ENCODE assay signal across 8 cellular contexts in the genomic region with DNA sequence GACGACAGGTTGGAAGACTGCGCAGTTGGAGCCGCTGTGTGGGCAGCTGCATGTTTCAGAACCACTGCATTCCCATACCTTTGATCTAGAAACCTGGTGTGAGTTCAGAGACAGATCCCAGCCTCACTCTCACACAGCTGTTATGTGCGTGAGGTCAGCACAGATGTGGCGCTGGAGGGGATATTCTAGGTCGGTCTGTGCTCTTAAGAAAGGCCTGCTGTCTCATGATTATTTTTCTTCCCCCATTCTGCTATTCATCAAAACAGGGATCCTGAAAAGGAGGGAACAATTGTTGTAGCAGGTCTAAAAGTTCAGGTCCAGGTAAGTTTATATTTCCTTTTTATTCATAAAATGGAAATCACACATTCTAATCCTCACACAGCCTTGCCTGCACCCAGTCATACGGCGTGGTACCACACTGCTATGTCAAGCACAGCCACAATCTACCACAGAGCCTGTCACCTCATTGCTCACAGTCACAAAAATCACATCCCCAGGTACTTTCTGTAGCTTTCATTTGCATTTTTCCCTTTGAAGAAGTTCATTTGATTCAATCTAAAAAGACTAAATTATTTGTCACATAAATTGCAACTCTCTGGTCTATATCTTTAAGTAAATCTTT. TPM values are rescaled to one million over a fixed set of nuclear protein-coding genes. Genes with fewer than 3 reads are reported as not detected.
DNase-seq lines count a peak whose midpoint lies in the region; ATAC-seq and TF ChIP-seq lines count a peak whose summit lies in the region.

No MANE protein-coding gene starts in this region.

- H3K36me3 ChIP-seq in esophagus squamous epithelium: peaks cover 0 to 12% (median 0%) of the 10 kb centered on the region in 3 donors

- peaks cover 0 to 8% (median 6%) of the 10 kb centered on the region in 3 donors for H3K9me3 ChIP-seq in esophagus squamous epithelium

- intact Hi-C loops in esophagus squamous epithelium (cut with DNase I): no loop called here

- TF ChIP-seq POLR2A in esophagus squamous epithelium (IDR thresholded peaks at IDR 0.05): no peak

- ATAC-seq in SK-N-SH treated with all-trans-retinoic acid at 6 μM for 48 hours: peak; percentile 5; the same call in 2 of the 3 replicates
- ATAC-seq in HG02588 (IDR thresholded peaks at IDR 0.05; ENCODE audit: unreplicated experiment): no peak
- ATAC-seq in HG03039 (IDR thresholded peaks at IDR 0.05; ENCODE audit: unreplicated experiment): no peak

- WGBS in esophagus squamous epithelium, 2 donors: 75 to 79% methylated on average over 7 to 8 of the region's 8 CpGs

- peaks cover 5 to 22% (median 7%) of the 10 kb centered on the region in 3 donors for H3K4me1 ChIP-seq in esophagus squamous epithelium

- TF ChIP-seq CTCF in GM20000 (IDR thresholded peaks at IDR 0.05; ENCODE audit: extremely low read depth, missing control alignments) (no peak), esophagus squamous epithelium (IDR thresholded peaks at IDR 0.05) (no peak), retinal pigment epithelial cell (conservative IDR thresholded peaks at IDR 0.05; ENCODE audit: low read depth, low read length) (no peak)

- peak overlapping the region; percentile 79 to 92 (median 92) for H3K27ac ChIP-seq in esophagus squamous epithelium

- H3K4me3 ChIP-seq in esophagus squamous epithelium: peak overlapping the region; percentile 54 to 87 (median 75)
- peak overlapping the region; percentile 96 for H3K4me3 ChIP-seq in retinal pigment epithelial cell (ENCODE audit: low read length)

- DNase-seq in GM20000 (ENCODE audit: low spot score) (peak; percentile 11), esophagus squamous epithelium (lab: John Stamatoyannopoulos, UW) (no peak), retinal pigment epithelial cell (ENCODE audit: low read depth) (no peak), NCI-H146 treated with DMSO at 0.1 percent for 48 hours (lab: John Stamatoyannopoulos, UW; ENCODE audit: unreplicated experiment) (no peak)
- DNase-seq in central memory CD4-positive, alpha-beta T cell: no peak

- no peaks in the 10 kb centered on the region for H3K27me3 ChIP-seq in esophagus squamous epithelium

TF ChIP-seq in SK-N-SH treated with all-trans-retinoic acid at 6 μM for 48 hours, 23 proteins besides CTCF, POLR2A, EP300 and RAD21:
- TF ChIP-seq, protein P1, sequence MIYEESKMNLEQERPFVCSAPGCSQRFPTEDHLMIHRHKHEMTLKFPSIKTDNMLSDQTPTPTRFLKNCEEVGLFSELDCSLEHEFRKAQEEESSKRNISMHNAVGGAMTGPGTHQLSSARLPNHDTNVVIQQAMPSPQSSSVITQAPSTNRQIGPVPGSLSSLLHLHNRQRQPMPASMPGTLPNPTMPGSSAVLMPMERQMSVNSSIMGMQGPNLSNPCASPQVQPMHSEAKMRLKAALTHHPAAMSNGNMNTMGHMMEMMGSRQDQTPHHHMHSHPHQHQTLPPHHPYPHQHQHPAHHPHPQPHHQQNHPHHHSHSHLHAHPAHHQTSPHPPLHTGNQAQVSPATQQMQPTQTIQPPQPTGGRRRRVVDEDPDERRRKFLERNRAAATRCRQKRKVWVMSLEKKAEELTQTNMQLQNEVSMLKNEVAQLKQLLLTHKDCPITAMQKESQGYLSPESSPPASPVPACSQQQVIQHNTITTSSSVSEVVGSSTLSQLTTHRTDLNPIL (CRISPR knock-in tag; IDR thresholded peaks at IDR 0.05; ENCODE audit: low read depth): no peak
- TF ChIP-seq ZNF70 (CRISPR knock-in tag; IDR thresholded peaks at IDR 0.05) (no peak), ZNF565 (CRISPR knock-in tag; conservative IDR thresholded peaks at IDR 0.05; ENCODE audit: low read depth) (no peak), ZC3H10 (CRISPR knock-in tag; IDR thresholded peaks at IDR 0.05) (no peak), GLIS3 (CRISPR knock-in tag; IDR thresholded peaks at IDR 0.05) (no peak), TOX (CRISPR knock-in tag; IDR thresholded peaks at IDR 0.05; ENCODE audit: borderline replicate concordance) (no peak), ZNF8 (CRISPR knock-in tag; IDR thresholded peaks at IDR 0.05) (no peak), ESRRG (CRISPR knock-in tag; IDR thresholded peaks at IDR 0.05) (no peak), CSDC2 (CRISPR knock-in tag; IDR thresholded peaks at IDR 0.05) (no peak), ARNTL (CRISPR knock-in tag; IDR thresholded peaks at IDR 0.05; ENCODE audit: borderline replicate concordance, low read depth) (no peak), ISL1 (CRISPR knock-in tag; IDR thresholded peaks at IDR 0.05) (no peak), ZFP3 (CRISPR knock-in tag; IDR thresholded peaks at IDR 0.05) (no peak), PPARA (CRISPR knock-in tag; IDR thresholded peaks at IDR 0.05; ENCODE audit: borderline replicate concordance) (no peak), BACH2 (CRISPR knock-in tag; IDR thresholded peaks at IDR 0.05; ENCODE audit: borderline replicate concordance) (no peak), TCF4 (CRISPR knock-in tag; IDR thresholded peaks at IDR 0.05; ENCODE audit: borderline replicate concordance) (no peak), SNAI2 (CRISPR knock-in tag; IDR thresholded peaks at IDR 0.05) (no peak)
- TF ChIP-seq, protein P2, sequence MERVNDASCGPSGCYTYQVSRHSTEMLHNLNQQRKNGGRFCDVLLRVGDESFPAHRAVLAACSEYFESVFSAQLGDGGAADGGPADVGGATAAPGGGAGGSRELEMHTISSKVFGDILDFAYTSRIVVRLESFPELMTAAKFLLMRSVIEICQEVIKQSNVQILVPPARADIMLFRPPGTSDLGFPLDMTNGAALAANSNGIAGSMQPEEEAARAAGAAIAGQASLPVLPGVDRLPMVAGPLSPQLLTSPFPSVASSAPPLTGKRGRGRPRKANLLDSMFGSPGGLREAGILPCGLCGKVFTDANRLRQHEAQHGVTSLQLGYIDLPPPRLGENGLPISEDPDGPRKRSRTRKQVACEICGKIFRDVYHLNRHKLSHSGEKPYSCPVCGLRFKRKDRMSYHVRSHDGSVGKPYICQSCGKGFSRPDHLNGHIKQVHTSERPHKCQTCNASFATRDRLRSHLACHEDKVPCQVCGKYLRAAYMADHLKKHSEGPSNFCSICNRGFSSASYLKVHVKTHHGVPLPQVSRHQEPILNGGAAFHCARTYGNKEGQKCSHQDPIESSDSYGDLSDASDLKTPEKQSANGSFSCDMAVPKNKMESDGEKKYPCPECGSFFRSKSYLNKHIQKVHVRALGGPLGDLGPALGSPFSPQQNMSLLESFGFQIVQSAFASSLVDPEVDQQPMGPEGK (CRISPR knock-in tag; IDR thresholded peaks at IDR 0.05; ENCODE audit: borderline replicate concordance): no peak
- TF ChIP-seq, protein P3, sequence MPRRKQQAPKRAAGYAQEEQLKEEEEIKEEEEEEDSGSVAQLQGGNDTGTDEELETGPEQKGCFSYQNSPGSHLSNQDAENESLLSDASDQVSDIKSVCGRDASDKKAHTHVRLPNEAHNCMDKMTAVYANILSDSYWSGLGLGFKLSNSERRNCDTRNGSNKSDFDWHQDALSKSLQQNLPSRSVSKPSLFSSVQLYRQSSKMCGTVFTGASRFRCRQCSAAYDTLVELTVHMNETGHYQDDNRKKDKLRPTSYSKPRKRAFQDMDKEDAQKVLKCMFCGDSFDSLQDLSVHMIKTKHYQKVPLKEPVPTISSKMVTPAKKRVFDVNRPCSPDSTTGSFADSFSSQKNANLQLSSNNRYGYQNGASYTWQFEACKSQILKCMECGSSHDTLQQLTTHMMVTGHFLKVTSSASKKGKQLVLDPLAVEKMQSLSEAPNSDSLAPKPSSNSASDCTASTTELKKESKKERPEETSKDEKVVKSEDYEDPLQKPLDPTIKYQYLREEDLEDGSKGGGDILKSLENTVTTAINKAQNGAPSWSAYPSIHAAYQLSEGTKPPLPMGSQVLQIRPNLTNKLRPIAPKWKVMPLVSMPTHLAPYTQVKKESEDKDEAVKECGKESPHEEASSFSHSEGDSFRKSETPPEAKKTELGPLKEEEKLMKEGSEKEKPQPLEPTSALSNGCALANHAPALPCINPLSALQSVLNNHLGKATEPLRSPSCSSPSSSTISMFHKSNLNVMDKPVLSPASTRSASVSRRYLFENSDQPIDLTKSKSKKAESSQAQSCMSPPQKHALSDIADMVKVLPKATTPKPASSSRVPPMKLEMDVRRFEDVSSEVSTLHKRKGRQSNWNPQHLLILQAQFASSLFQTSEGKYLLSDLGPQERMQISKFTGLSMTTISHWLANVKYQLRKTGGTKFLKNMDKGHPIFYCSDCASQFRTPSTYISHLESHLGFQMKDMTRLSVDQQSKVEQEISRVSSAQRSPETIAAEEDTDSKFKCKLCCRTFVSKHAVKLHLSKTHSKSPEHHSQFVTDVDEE (CRISPR knock-in tag; IDR thresholded peaks at IDR 0.05): no peak
- TF ChIP-seq, protein P4, sequence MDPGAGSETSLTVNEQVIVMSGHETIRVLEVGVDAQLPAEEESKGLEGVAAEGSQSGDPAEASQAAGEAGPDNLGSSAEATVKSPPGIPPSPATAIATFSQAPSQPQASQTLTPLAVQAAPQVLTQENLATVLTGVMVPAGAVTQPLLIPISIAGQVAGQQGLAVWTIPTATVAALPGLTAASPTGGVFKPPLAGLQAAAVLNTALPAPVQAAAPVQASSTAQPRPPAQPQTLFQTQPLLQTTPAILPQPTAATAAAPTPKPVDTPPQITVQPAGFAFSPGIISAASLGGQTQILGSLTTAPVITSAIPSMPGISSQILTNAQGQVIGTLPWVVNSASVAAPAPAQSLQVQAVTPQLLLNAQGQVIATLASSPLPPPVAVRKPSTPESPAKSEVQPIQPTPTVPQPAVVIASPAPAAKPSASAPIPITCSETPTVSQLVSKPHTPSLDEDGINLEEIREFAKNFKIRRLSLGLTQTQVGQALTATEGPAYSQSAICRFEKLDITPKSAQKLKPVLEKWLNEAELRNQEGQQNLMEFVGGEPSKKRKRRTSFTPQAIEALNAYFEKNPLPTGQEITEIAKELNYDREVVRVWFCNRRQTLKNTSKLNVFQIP (CRISPR knock-in tag; IDR thresholded peaks at IDR 0.05; ENCODE audit: borderline replicate concordance, low read depth): no peak
TF ChIP-seq in SK-N-SH treated with all-trans-retinoic acid at 6 μM for 48 hours: peak in this region for 0.

RNA-seq across cellular contexts. Expression of a gene that starts 0.8 kb away (rescaled TPM):
- 1 to 10 TPM in 1 of 4 donors, under 1 TPM in 3; 0.53 to 2.5 (median 0.80) TPM for total RNA-seq in esophagus squamous epithelium

RNA-seq across cellular contexts. Expression of a gene that starts 26.7 kb away (rescaled TPM):
- 100 to 1,000 TPM in 1 of 4 donors, 10 to 100 TPM in 3; 80.1 to 112 (median 94.8) TPM for total RNA-seq in esophagus squamous epithelium

RNA-seq across cellular contexts. Expression of a gene that starts 58.3 kb away (rescaled TPM):
- 10 to 100 TPM in 1 of 4 donors, 1 to 10 TPM in 3; 3.5 to 14.9 (median 5.6) TPM for total RNA-seq in esophagus squamous epithelium
